Comparison of ENCODE assay signal across 1 cellular context in genomic region chr19:14072535-14073231, GRCh38.
A peak's percentile ranks its signal among the peaks of the same experiment; 100 is the strongest.
TF ChIP-seq lines count a peak whose summit lies in the region.

Gene MISP3, plus strand, starts transcription at chr19:14072786. Its CDS starts 524 bp downstream, at chr19:14073310.

TF ChIP-seq in HepG2, 621 proteins besides CTCF, POLR2A, EP300 and RAD21 (continued from another document):
- TF ChIP-seq PATZ1 (CRISPR knock-in tag; IDR thresholded peaks at IDR 0.05) (peak; percentile 95), ZNF800 (CRISPR knock-in tag; IDR thresholded peaks at IDR 0.05) (peak; percentile 45; the same call in 1 of the 2 replicates), TAF1 (CRISPR knock-in tag; IDR thresholded peaks at IDR 0.05) (no peak; the same call in 1 of the 2 replicates), SAFB2 (CRISPR knock-in tag; IDR thresholded peaks at IDR 0.05; ENCODE audit: borderline replicate concordance, low read depth) (peak; percentile 73), ZNF33B (CRISPR knock-in tag; IDR thresholded peaks at IDR 0.05) (0 out of 2 replicates have a peak, but pooled peaks have one; percentile 18), PRPF4 (IDR thresholded peaks at IDR 0.05; ENCODE audit: low read depth, low read length, poor library complexity, severe bottlenecking) (no peak), POLR2AphosphoS5 (IDR thresholded peaks at IDR 0.05; ENCODE audit: low read depth, low read length) (0 out of 2 replicates have a peak, but pooled peaks have one; percentile 32), BATF2 (CRISPR knock-in tag; IDR thresholded peaks at IDR 0.05) (0 out of 2 replicates have a peak, but pooled peaks have one; percentile 2), HNRNPLL (IDR thresholded peaks at IDR 0.05; ENCODE audit: low read depth, low read length, poor library complexity, severe bottlenecking) (peak; percentile 93), TGIF2 (CRISPR knock-in tag; IDR thresholded peaks at IDR 0.05) (no peak), MTERF4 (CRISPR knock-in tag; IDR thresholded peaks at IDR 0.05) (0 out of 2 replicates have a peak, but pooled peaks have one; percentile 24), GFI1 (CRISPR knock-in tag; IDR thresholded peaks at IDR 0.05; ENCODE audit: borderline replicate concordance) (peak; percentile 10; the same call in 1 of the 2 replicates), NR2C2 (CRISPR knock-in tag; IDR thresholded peaks at IDR 0.05; ENCODE audit: borderline replicate concordance) (peak; percentile 35; the same call in 1 of the 2 replicates), CREBL2 (CRISPR knock-in tag; IDR thresholded peaks at IDR 0.05; ENCODE audit: borderline replicate concordance) (no peak), DMAP1 (CRISPR knock-in tag; IDR thresholded peaks at IDR 0.05) (0 out of 2 replicates have a peak, but pooled peaks have one; percentile 5), TRAFD1 (CRISPR knock-in tag; IDR thresholded peaks at IDR 0.05; ENCODE audit: borderline replicate concordance) (0 out of 2 replicates have a peak, but pooled peaks have one; percentile 40), TEAD2 (CRISPR knock-in tag; IDR thresholded peaks at IDR 0.05) (no peak), ZNF780A (CRISPR knock-in tag; IDR thresholded peaks at IDR 0.05) (peak; percentile 48; the same call in 1 of the 2 replicates), ZFP37 (CRISPR knock-in tag; IDR thresholded peaks at IDR 0.05; ENCODE audit: borderline replicate concordance) (no peak), CREB3 (CRISPR knock-in tag; IDR thresholded peaks at IDR 0.05) (0 out of 2 replicates have a peak, but pooled peaks have one; percentile 6), ZBTB7B (CRISPR knock-in tag; IDR thresholded peaks at IDR 0.05) (no peak), SETDB1 (CRISPR knock-in tag; IDR thresholded peaks at IDR 0.05; ENCODE audit: borderline replicate concordance) (no peak), KDM2A (CRISPR knock-in tag; IDR thresholded peaks at IDR 0.05; ENCODE audit: borderline replicate concordance, low read depth) (no peak), ZNF274 (CRISPR knock-in tag; IDR thresholded peaks at IDR 0.05) (0 out of 2 replicates have a peak, but pooled peaks have one; percentile 42), ZNF441 (CRISPR knock-in tag; IDR thresholded peaks at IDR 0.05; ENCODE audit: borderline replicate concordance) (0 out of 2 replicates have a peak, but pooled peaks have one; percentile 19), RARG (CRISPR knock-in tag; IDR thresholded peaks at IDR 0.05; ENCODE audit: low read depth) (no peak), ZNF816 (CRISPR knock-in tag; IDR thresholded peaks at IDR 0.05; ENCODE audit: borderline replicate concordance) (peak; percentile 7; the same call in 1 of the 2 replicates), KLF12 (CRISPR knock-in tag; IDR thresholded peaks at IDR 0.05; ENCODE audit: borderline replicate concordance) (peak; percentile 47; the same call in 1 of the 2 replicates), ZNF329 (CRISPR knock-in tag; IDR thresholded peaks at IDR 0.05; ENCODE audit: low read depth) (0 out of 2 replicates have a peak, but pooled peaks have one; percentile 24), GMEB1 (CRISPR knock-in tag; IDR thresholded peaks at IDR 0.05; ENCODE audit: borderline replicate concordance) (peak; percentile 4; the same call in 1 of the 2 replicates), ZNF280B (CRISPR knock-in tag; IDR thresholded peaks at IDR 0.05; ENCODE audit: borderline replicate concordance) (0 out of 2 replicates have a peak, but pooled peaks have one; percentile 15), PAXIP1 (CRISPR knock-in tag; conservative IDR thresholded peaks at IDR 0.05) (no peak)
